ENCODE assay signal across 16 cellular contexts in the genomic region with DNA sequence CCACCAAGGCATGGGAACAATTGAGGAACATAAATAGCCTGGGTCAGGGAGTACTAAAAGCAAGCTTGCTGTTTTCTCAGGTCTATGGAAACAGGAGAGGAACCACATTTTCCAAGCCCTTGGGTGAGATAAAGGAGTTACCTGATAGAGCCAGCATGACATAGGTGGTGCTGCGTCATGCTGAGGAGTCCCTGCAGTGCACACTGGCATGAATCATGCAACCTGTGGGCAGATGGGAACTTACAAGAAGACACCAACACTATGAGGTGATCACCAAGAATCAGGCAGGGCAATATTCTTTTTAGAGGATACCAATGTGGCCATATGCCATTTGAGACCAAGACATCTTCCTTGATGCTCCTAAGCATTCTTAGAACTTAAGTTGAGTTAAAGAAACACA.
DNase-seq lines count a peak whose midpoint lies in the region; ATAC-seq lines count a peak whose summit lies in the region.
"Had no signal": no experiment of that assay in that cellular context is flagged by ENCODE, and none has a peak within 500 bp of the region (broad histone marks: within the 10 kb centered on the region; RNA-seq: fewer than 3 reads in every experiment).

No MANE protein-coding gene starts in this region.

- H3K4me1 Mint-ChIP-seq in stimulated activated naive CD8-positive, alpha-beta T cell treated with anti-CD3 and anti-CD28 coated beads, Interleukin-15, amount 100 ng/mL, for 72 hours, result no peaks in the 10 kb centered on the region
- H3K4me1 Mint-ChIP-seq in activated T-helper 17 cell treated with anti-CD3 and anti-CD28 coated beads, Interleukin-2, amount 50 U/mL, for 72 hours, result no peaks in the 10 kb centered on the region
- no peaks in the 10 kb centered on the region for H3K4me1 Mint-ChIP-seq in stimulated activated effector memory CD8-positive, alpha-beta T cell treated with anti-CD3 and anti-CD28 coated beads, Interleukin-12 subunit alpha, Interleukin-12 subunit beta, amount 100 ng/mL, for 72 hours
- H3K4me1 Mint-ChIP-seq in activated T-helper 2 cell treated with anti-CD3 and anti-CD28 coated beads, Interferon-gamma antibody, Interleukin-2, Interleukin-4, amounts not matched to agents 10 μg/mL and 5 μg/mL and 100 μg/mL, durations not matched to agents 14 hours and 24 hours and 36 hours (ENCODE audit: low read depth), result peaks cover 2% of the 10 kb centered on the region
- H3K4me1 Mint-ChIP-seq: CD14-positive monocyte; CD4-positive, alpha-beta memory T cell had no signal

- no peak overlapping the region for H3K4me3 Mint-ChIP-seq in stimulated activated naive CD8-positive, alpha-beta T cell treated with anti-CD3 and anti-CD28 coated beads, Interleukin-15, amount 100 ng/mL, for 72 hours
- no peak overlapping the region for H3K4me3 Mint-ChIP-seq in activated T-helper 17 cell treated with anti-CD3 and anti-CD28 coated beads, Interleukin-2, amount 50 U/mL, for 72 hours
- H3K4me3 Mint-ChIP-seq in stimulated activated effector memory CD8-positive, alpha-beta T cell treated with anti-CD3 and anti-CD28 coated beads, Interleukin-12 subunit alpha, Interleukin-12 subunit beta, amount 100 ng/mL, for 72 hours, result no peak overlapping the region
- H3K4me3 Mint-ChIP-seq in activated T-helper 2 cell treated with anti-CD3 and anti-CD28 coated beads, Interferon-gamma antibody, Interleukin-2, Interleukin-4, amounts not matched to agents 10 μg/mL and 5 μg/mL and 100 μg/mL, durations not matched to agents 14 hours and 24 hours and 36 hours (ENCODE audit: low read depth), result no peak overlapping the region
- H3K4me3 Mint-ChIP-seq: CD14-positive monocyte; CD4-positive, alpha-beta memory T cell had no signal

- H3K27ac Mint-ChIP-seq in stimulated activated naive CD8-positive, alpha-beta T cell treated with anti-CD3 and anti-CD28 coated beads, Interleukin-15, amount 100 ng/mL, for 72 hours, result peak overlapping the region in 1 of 2 donors; percentile 59
- H3K27ac Mint-ChIP-seq in activated T-helper 17 cell treated with anti-CD3 and anti-CD28 coated beads, Interleukin-2, amount 50 U/mL, for 72 hours, result no peak overlapping the region
- H3K27ac Mint-ChIP-seq in stimulated activated effector memory CD8-positive, alpha-beta T cell treated with anti-CD3 and anti-CD28 coated beads, Interleukin-12 subunit alpha, Interleukin-12 subunit beta, amount 100 ng/mL, for 72 hours, result no peak overlapping the region
- no peak overlapping the region for H3K27ac Mint-ChIP-seq in activated T-helper 2 cell treated with anti-CD3 and anti-CD28 coated beads, Interferon-gamma antibody, Interleukin-2, Interleukin-4, amounts not matched to agents 10 μg/mL and 5 μg/mL and 100 μg/mL, durations not matched to agents 14 hours and 24 hours and 36 hours
- H3K27ac Mint-ChIP-seq: CD4-positive, alpha-beta memory T cell had no signal

- H3K36me3 Mint-ChIP-seq in activated T-helper 17 cell treated with anti-CD3 and anti-CD28 coated beads, Interleukin-2, amount 50 U/mL, for 72 hours (ENCODE audit: low read depth), result no peaks in the 10 kb centered on the region
- H3K36me3 Mint-ChIP-seq in stimulated activated effector memory CD8-positive, alpha-beta T cell treated with anti-CD3 and anti-CD28 coated beads, Interleukin-12 subunit alpha, Interleukin-12 subunit beta, amount 100 ng/mL, for 72 hours, result peaks cover 9% of the 10 kb centered on the region
- no peaks in the 10 kb centered on the region for H3K36me3 Mint-ChIP-seq in activated T-helper 2 cell treated with anti-CD3 and anti-CD28 coated beads, Interferon-gamma antibody, Interleukin-2, Interleukin-4, amounts not matched to agents 10 μg/mL and 5 μg/mL and 100 μg/mL, durations not matched to agents 14 hours and 24 hours and 36 hours (ENCODE audit: low read depth)
- H3K36me3 Mint-ChIP-seq: CD14-positive monocyte had no signal

- ATAC-seq in stimulated activated naive CD8-positive, alpha-beta T cell treated with anti-CD3 and anti-CD28 coated beads, Interleukin-15, Interleukin-2, amounts not matched to agents 100 U/mL and 50 U/mL, for 24 hours, result peak; percentile 55
- no peak for ATAC-seq in stimulated activated naive CD8-positive, alpha-beta T cell treated with anti-CD3 and anti-CD28 coated beads, Interleukin-15, amount 100 ng/mL, for 72 hours
- ATAC-seq in activated T-helper 17 cell treated with anti-CD3 and anti-CD28 coated beads, Interleukin-2, amount 50 U/mL, for 72 hours (replicated peaks), result peak; percentile 52
- ATAC-seq in stimulated activated effector memory CD8-positive, alpha-beta T cell treated with anti-CD3 and anti-CD28 coated beads, Interleukin-12 subunit alpha, Interleukin-12 subunit beta, amount 100 ng/mL, for 72 hours, result peak; percentile 71
- ATAC-seq: GM12878, HepG2 had no signal

- intact Hi-C loops in activated T-helper 2 cell treated with anti-CD3 and anti-CD28 coated beads, Interferon-gamma antibody, Interleukin-2, Interleukin-4, amounts not matched to agents 10 μg/mL and 5 μg/mL and 100 μg/mL, durations not matched to agents 14 hours and 24 hours and 36 hours (cut with micrococcal nuclease), result no loop called here

- H3K27me3 Mint-ChIP-seq in stimulated activated naive CD8-positive, alpha-beta T cell treated with anti-CD3 and anti-CD28 coated beads, Interleukin-15, amount 100 ng/mL, for 72 hours, result no peaks in the 10 kb centered on the region
- no peaks in the 10 kb centered on the region for H3K27me3 Mint-ChIP-seq in activated T-helper 17 cell treated with anti-CD3 and anti-CD28 coated beads, Interleukin-2, amount 50 U/mL, for 72 hours
- no peaks in the 10 kb centered on the region for H3K27me3 Mint-ChIP-seq in activated T-helper 2 cell treated with anti-CD3 and anti-CD28 coated beads, Interferon-gamma antibody, Interleukin-2, Interleukin-4, amounts not matched to agents 10 μg/mL and 5 μg/mL and 100 μg/mL, durations not matched to agents 14 hours and 24 hours and 36 hours (ENCODE audit: low read depth)
- H3K27me3 Mint-ChIP-seq: CD4-positive, alpha-beta memory T cell had no signal

- H3K9me3 Mint-ChIP-seq in stimulated activated naive CD8-positive, alpha-beta T cell treated with anti-CD3 and anti-CD28 coated beads, Interleukin-15, amount 100 ng/mL, for 72 hours, result peaks cover 0 to 11% of the 10 kb centered on the region in 2 donors
- H3K9me3 Mint-ChIP-seq in activated T-helper 17 cell treated with anti-CD3 and anti-CD28 coated beads, Interleukin-2, amount 50 U/mL, for 72 hours, result no peaks in the 10 kb centered on the region
- H3K9me3 Mint-ChIP-seq in stimulated activated effector memory CD8-positive, alpha-beta T cell treated with anti-CD3 and anti-CD28 coated beads, Interleukin-12 subunit alpha, Interleukin-12 subunit beta, amount 100 ng/mL, for 72 hours, result peaks cover 4% of the 10 kb centered on the region
- H3K9me3 Mint-ChIP-seq in activated T-helper 2 cell treated with anti-CD3 and anti-CD28 coated beads, Interferon-gamma antibody, Interleukin-2, Interleukin-4, amounts not matched to agents 10 μg/mL and 5 μg/mL and 100 μg/mL, durations not matched to agents 14 hours and 24 hours and 36 hours, result peaks cover 12% of the 10 kb centered on the region

- peak; percentile 3 for DNase-seq in activated CD4-positive, alpha-beta T cell treated with anti-CD3 and anti-CD28 coated beads for 48 hours
- DNase-seq in activated CD4-positive, alpha-beta T cell treated with anti-CD3 and anti-CD28 coated beads, Interleukin-2, amount 50 U/mL, for 4 hours, result no peak
- DNase-seq in stimulated activated naive CD8-positive, alpha-beta T cell treated with anti-CD3 and anti-CD28 coated beads, Interleukin-15, Interleukin-2, amounts not matched to agents 100 U/mL and 50 U/mL, for 24 hours, result no peak
- no peak for DNase-seq in stimulated activated naive CD8-positive, alpha-beta T cell treated with anti-CD3 and anti-CD28 coated beads, Interleukin-15, amount 100 ng/mL, for 72 hours
- no peak for DNase-seq in stimulated activated effector memory CD8-positive, alpha-beta T cell treated with anti-CD3 and anti-CD28 coated beads, Interleukin-12 subunit alpha, Interleukin-12 subunit beta, amount 100 ng/mL, for 72 hours (ENCODE audit: low spot score in 2 of 2)
- no peak for DNase-seq in NCI-H82 treated with DMSO at 0.1 percent for 48 hours (lab: John Stamatoyannopoulos, UW; ENCODE audit: unreplicated experiment)
- DNase-seq in activated T-helper 2 cell treated with anti-CD3 and anti-CD28 coated beads, Interferon-gamma antibody, Interleukin-2, Interleukin-4, amounts not matched to agents 10 μg/mL and 5 μg/mL and 100 μg/mL, durations not matched to agents 14 hours and 24 hours and 36 hours (ENCODE audit: low spot score), result no peak
- DNase-seq: 8988T; CD4-positive, alpha-beta memory T cell; DMS79 treated with DMSO at 0.1 percent for 48 hours; EL; GM23248 had no signal
